In genomic region chr11:10657308-10658271, GRCh38 we compare ENCODE assay signal across 9 cellular contexts. TPM values are rescaled to one million over a fixed set of nuclear protein-coding genes. Genes with fewer than 3 reads are reported as not detected.
DNase-seq lines count a peak whose midpoint lies in the region; ATAC-seq, FAIRE-seq and TF ChIP-seq lines count a peak whose summit lies in the region.
"Had no signal": no experiment of that assay in that cellular context is flagged by ENCODE, and none has a peak within 500 bp of the region (broad histone marks: within the 10 kb centered on the region; RNA-seq: fewer than 3 reads in every experiment).

No MANE protein-coding gene starts in this region.

- DNase-seq in GM12864 (ENCODE audit: low read depth) (no peak), RCC 7860 (ENCODE audit: low spot score) (peak; percentile 64), foreskin fibroblast (peak; percentile 47 to 75)
- no peak for DNase-seq in activated CD8-positive, alpha-beta memory T cell treated with anti-CD3 and anti-CD28 coated beads for 24 hours
- no peak for DNase-seq in naive thymus-derived CD8-positive, alpha-beta T cell
- DNase-seq: naive B cell had no signal

- FAIRE-seq in RCC 7860 (lab: Jason Lieb, UNC), result peak; percentile 60

- POLR2A ChIA-PET in naive thymus-derived CD8-positive, alpha-beta T cell (lab: Charles Lee), result no interaction called here

- no peak for TF ChIP-seq CTCF in GM12864 (IDR thresholded peaks at IDR 0.05; ENCODE audit: low read depth, low read length, missing control alignments)
- no peak for TF ChIP-seq CTCF in foreskin fibroblast (IDR thresholded peaks at IDR 0.05; ENCODE audit: low read depth, low read length)

- peak; percentile 59 for ATAC-seq in GM21825 (IDR thresholded peaks at IDR 0.05; ENCODE audit: unreplicated experiment)
- ATAC-seq in HG03521 (IDR thresholded peaks at IDR 0.05; ENCODE audit: unreplicated experiment), result no peak
- no peak for ATAC-seq in naive thymus-derived CD8-positive, alpha-beta T cell

- H3K36me3 Mint-ChIP-seq in stimulated activated naive CD8-positive, alpha-beta T cell treated with anti-CD3 and anti-CD28 coated beads, Interleukin-15, Interleukin-2, amounts not matched to agents 100 ng/mL and 50 ng/mL, for 24 hours (ENCODE audit: low read depth), result no peaks in the 10 kb centered on the region
- H3K36me3 Mint-ChIP-seq in naive thymus-derived CD8-positive, alpha-beta T cell, result no peaks in the 10 kb centered on the region
- H3K36me3 Mint-ChIP-seq: naive B cell had no signal

- peak overlapping the region; percentile 69 for H3K27ac Mint-ChIP-seq in stimulated activated naive CD8-positive, alpha-beta T cell treated with anti-CD3 and anti-CD28 coated beads, Interleukin-15, Interleukin-2, amounts not matched to agents 100 ng/mL and 50 ng/mL, for 24 hours
- H3K27ac Mint-ChIP-seq in naive thymus-derived CD8-positive, alpha-beta T cell, result no peak overlapping the region

- peak overlapping the region; percentile 55 for H3K4me3 Mint-ChIP-seq in stimulated activated naive CD8-positive, alpha-beta T cell treated with anti-CD3 and anti-CD28 coated beads, Interleukin-15, Interleukin-2, amounts not matched to agents 100 ng/mL and 50 ng/mL, for 24 hours
- no peak overlapping the region for H3K4me3 Mint-ChIP-seq in naive thymus-derived CD8-positive, alpha-beta T cell

- no peaks in the 10 kb centered on the region for H3K9me3 Mint-ChIP-seq in stimulated activated naive CD8-positive, alpha-beta T cell treated with anti-CD3 and anti-CD28 coated beads, Interleukin-15, Interleukin-2, amounts not matched to agents 100 ng/mL and 50 ng/mL, for 24 hours
- no peaks in the 10 kb centered on the region for H3K9me3 Mint-ChIP-seq in naive thymus-derived CD8-positive, alpha-beta T cell

- no peaks in the 10 kb centered on the region for H3K27me3 Mint-ChIP-seq in stimulated activated naive CD8-positive, alpha-beta T cell treated with anti-CD3 and anti-CD28 coated beads, Interleukin-15, Interleukin-2, amounts not matched to agents 100 ng/mL and 50 ng/mL, for 24 hours
- no peaks in the 10 kb centered on the region for H3K27me3 Mint-ChIP-seq in naive thymus-derived CD8-positive, alpha-beta T cell
- H3K27me3 Mint-ChIP-seq: naive B cell had no signal

- H3K4me3 ChIP-seq in GM12864 (ENCODE audit: low read depth, low read length) (peak overlapping the region; percentile 11; the same call in 1 of the 2 replicates), foreskin fibroblast (ENCODE audit: low read depth in 1 of 2, low read length in 2 of 2) (peak overlapping the region in 1 of 2 donors; percentile 1)

- peaks cover 37% of the 10 kb centered on the region for H3K4me1 Mint-ChIP-seq in stimulated activated naive CD8-positive, alpha-beta T cell treated with anti-CD3 and anti-CD28 coated beads, Interleukin-15, Interleukin-2, amounts not matched to agents 100 ng/mL and 50 ng/mL, for 24 hours (ENCODE audit: low read depth)
- peaks cover 0 to 37% (median 0%) of the 10 kb centered on the region in 4 donors for H3K4me1 Mint-ChIP-seq in naive thymus-derived CD8-positive, alpha-beta T cell

RNA-seq across cellular contexts. Expression of gene IRAG1, which starts 36.0 kb away (rescaled TPM):
- total RNA-seq in naive thymus-derived CD8-positive, alpha-beta T cell, result not detected
- not detected for polyA plus RNA-seq in naive thymus-derived CD8-positive, alpha-beta T cell

Comparison
In these comparisons a context has a peak if more than half of its experiments do, and no peak if none do; other contexts are left out.
1. DNase-seq: peak in RCC 7860 (single experiment) and foreskin fibroblast (2 of 2); none in GM12864 (single experiment), activated CD8-positive, alpha-beta memory T cell treated with anti-CD3 and anti-CD28 coated beads for 24 hours (single experiment) and naive thymus-derived CD8-positive, alpha-beta T cell (0 of 10).